In the genomic region with DNA sequence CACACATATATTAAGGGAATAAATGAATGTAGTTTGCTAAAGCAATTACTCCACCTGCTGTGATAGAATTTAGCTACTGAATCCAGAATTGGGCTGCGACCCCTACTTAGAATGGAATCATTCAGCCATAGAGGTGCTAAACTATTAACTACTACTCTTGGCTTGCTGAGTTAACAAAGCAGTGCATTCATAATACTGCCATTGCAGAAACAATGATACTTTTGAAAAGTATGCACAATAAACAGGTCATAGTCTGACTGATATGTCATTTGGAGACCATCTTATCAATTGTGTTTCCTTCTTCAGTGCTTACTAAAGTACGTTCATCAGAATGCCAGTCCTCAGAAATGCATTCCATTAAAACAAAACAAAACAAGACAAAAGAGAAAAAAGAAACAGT, we compare ENCODE assay signal across 24 cellular contexts.
"Had no signal": no experiment of that assay in that cellular context is flagged by ENCODE, and none has a peak within 500 bp of the region (broad histone marks: within the 10 kb centered on the region; RNA-seq: fewer than 3 reads in every experiment).

No MANE protein-coding gene starts in this region.

- H3K36me3 Mint-ChIP-seq: IgD-negative memory B cell had no signal

- H3K27ac Mint-ChIP-seq: IgD-negative memory B cell had no signal

- DNase-seq: Kasumi-1, MM.1S, NCI-H1092 treated with DMSO at 0.1 percent for 48 hours, NCI-H1436, NCI-H187, NCI-H2029, NCI-H2081 treated with DMSO at 0.1 percent for 48 hours, NCI-H2171, NCI-H226, NCI-H446, NCI-H510A, NCI-H524 treated with DMSO at 0.1 percent for 48 hours, NCI-H69, NCI-H774, OCI-M1, PC-9, Peyer's patch, Right ventricle myocardium superior, SIG-M5 had no signal

- H3K9ac ChIP-seq: KMS-11 had no signal

- H3K27me3 ChIP-seq: Peyer's patch, SJSA1 had no signal

- H3K27ac ChIP-seq: KMS-11, PC-9, Peyer's patch, SJSA1, SK-N-MC had no signal

- H3K4me3 ChIP-seq: K562, PC-9, Peyer's patch, SJSA1, SK-N-MC had no signal

- FAIRE-seq: K562 had no signal

- H3K4me2 ChIP-seq: KMS-11, PC-9 had no signal

- H3K4me1 ChIP-seq: Peyer's patch, SJSA1 had no signal

- H3K4me3 Mint-ChIP-seq: IgD-negative memory B cell had no signal

- H3K9me3 ChIP-seq: Peyer's patch, SJSA1 had no signal

- H3K36me3 ChIP-seq: Peyer's patch, SJSA1 had no signal

- H3K27me3 Mint-ChIP-seq: IgD-negative memory B cell had no signal

- H2AFZ ChIP-seq: PC-9 had no signal
